ENCODE assay signal across 22 cellular contexts in the genomic region with DNA sequence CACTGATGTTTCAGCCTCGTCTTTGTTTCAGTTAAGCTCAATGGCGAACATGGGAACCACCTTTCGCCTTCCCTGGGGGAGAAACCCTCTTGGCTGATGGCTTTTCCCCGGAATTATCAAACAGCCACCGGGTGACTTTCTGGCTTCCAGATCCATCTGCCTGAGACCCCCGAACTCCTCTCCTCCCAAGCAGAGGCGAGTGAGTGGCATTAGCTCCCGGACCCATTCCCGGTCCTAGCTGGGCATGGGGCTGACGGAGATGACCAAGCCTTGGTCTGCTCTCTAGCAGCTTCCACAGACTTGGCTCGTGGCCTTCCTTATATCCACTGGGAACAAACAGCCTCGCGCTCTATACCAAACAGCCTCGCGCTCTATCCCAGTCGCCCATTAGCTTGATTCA.
A peak's percentile ranks its signal among the peaks of the same experiment; 100 is the strongest.
DNase-seq lines count a peak whose midpoint lies in the region; ATAC-seq, FAIRE-seq and TF ChIP-seq lines count a peak whose summit lies in the region.
"Had no signal": no experiment of that assay in that cellular context is flagged by ENCODE, and none has a peak within 500 bp of the region (broad histone marks: within the 10 kb centered on the region; RNA-seq: fewer than 3 reads in every experiment).

No MANE protein-coding gene starts in this region.

- no peak overlapping the region for H4K91ac ChIP-seq in mesenchymal stem cell (ENCODE audit: low read length)

- H3K4me1 Mint-ChIP-seq in type B pancreatic cell (ENCODE audit: unreplicated experiment) = no peaks in the 10 kb centered on the region

- no peak overlapping the region for H2BK120ac ChIP-seq in mesenchymal stem cell (ENCODE audit: low read depth, low read length)

- no peak overlapping the region for H2BK12ac ChIP-seq in mesenchymal stem cell (ENCODE audit: low read length in 2 of 2)

- H3K79me1 ChIP-seq in mesenchymal stem cell (replicated peaks; ENCODE audit: low read length, poor library complexity, severe bottlenecking) = peaks cover 3% of the 10 kb centered on the region

- H3K4me1 ChIP-seq in colonic mucosa (no peaks in the 10 kb centered on the region), mesenchymal stem cell (ENCODE audit: control insufficient read depth, insufficient read depth, low read depth, low read length) (no peaks in the 10 kb centered on the region), pancreas (no peaks in the 10 kb centered on the region)

- H3K4me3 Mint-ChIP-seq in type B pancreatic cell = no peak overlapping the region
- H3K4me3 Mint-ChIP-seq: HFFc6 had no signal

- H3K36me3 ChIP-seq in colonic mucosa = no peaks in the 10 kb centered on the region
- H3K36me3 ChIP-seq in mesenchymal stem cell (ENCODE audit: control insufficient read depth in 1 of 2, insufficient read depth in 2 of 2, low read depth in 1 of 2, low read length in 2 of 2) = peaks cover 0 to 18% of the 10 kb centered on the region in 2 experiments
- H3K36me3 ChIP-seq in pancreas = no peaks in the 10 kb centered on the region
- H3K36me3 ChIP-seq: MG63 had no signal

- peak overlapping the region; percentile 9 for H2BK5ac ChIP-seq in mesenchymal stem cell (ENCODE audit: low read depth, low read length, poor library complexity, severe bottlenecking)

- no peak overlapping the region for H4K8ac ChIP-seq in mesenchymal stem cell (ENCODE audit: low read length)

- H3K4me2 ChIP-seq in mesenchymal stem cell (ENCODE audit: low read length, poor library complexity, severe bottlenecking) = no peak overlapping the region

- intact Hi-C loops in colonic mucosa (cut with DNase I) = no loop called here
- intact Hi-C loops in pancreas (cut with DNase I) = no loop called here

- H2BK15ac ChIP-seq in mesenchymal stem cell (ENCODE audit: low read depth, poor library complexity, severe bottlenecking) = no peak overlapping the region

- H3K4me3 ChIP-seq in colonic mucosa = no peak overlapping the region
- H3K4me3 ChIP-seq in mesenchymal stem cell (ENCODE audit: insufficient read depth in 1 of 2, low read depth in 1 of 2, low read length in 2 of 2) = no peak overlapping the region
- H3K4me3 ChIP-seq in pancreas = no peak overlapping the region
- H3K4me3 ChIP-seq: K562, MG63 had no signal

- H3K27me3 ChIP-seq in colonic mucosa (no peaks in the 10 kb centered on the region), mesenchymal stem cell (ENCODE audit: control insufficient read depth in 1 of 2, insufficient read depth in 1 of 2, low read length in 2 of 2) (no peaks in the 10 kb centered on the region), pancreas (no peaks in the 10 kb centered on the region)
- H3K27me3 ChIP-seq: MG63 had no signal

- H3K27ac ChIP-seq in colonic mucosa (no peak overlapping the region), mesenchymal stem cell (ENCODE audit: low read length, poor library complexity, severe bottlenecking) (no peak overlapping the region), pancreas (no peak overlapping the region)
- H3K27ac ChIP-seq: C4-2B had no signal

- H3K27ac Mint-ChIP-seq in type B pancreatic cell = no peak overlapping the region
- H3K27ac Mint-ChIP-seq: HFFc6 had no signal

- H3K9ac ChIP-seq in colonic mucosa (ENCODE audit: low read depth in 2 of 2, low read length in 2 of 2) = no peak overlapping the region
- H3K9ac ChIP-seq in mesenchymal stem cell (ENCODE audit: low read length) = no peak overlapping the region

- no peak overlapping the region for H2AFZ ChIP-seq in mesenchymal stem cell (ENCODE audit: low read depth, low read length)

- no peaks in the 10 kb centered on the region for H3K27me3 Mint-ChIP-seq in type B pancreatic cell

- H3K14ac ChIP-seq in mesenchymal stem cell (ENCODE audit: low read length in 2 of 2) = no peak overlapping the region

- no peaks in the 10 kb centered on the region for H3K9me3 ChIP-seq in colonic mucosa
- no peaks in the 10 kb centered on the region for H3K9me3 ChIP-seq in mesenchymal stem cell (ENCODE audit: control insufficient read depth, low read length)
- no peaks in the 10 kb centered on the region for H3K9me3 ChIP-seq in pancreas
- H3K9me3 ChIP-seq: MG63 had no signal

- no peak for TF ChIP-seq CTCF in colonic mucosa (IDR thresholded peaks at IDR 0.05)
- TF ChIP-seq CTCF in type B pancreatic cell (conservative IDR thresholded peaks at IDR 0.05) = no peak
- no peak for TF ChIP-seq CTCF in pancreas (IDR thresholded peaks at IDR 0.05)

- no peak for ATAC-seq in pancreas
- ATAC-seq: K562 had no signal

- DNase-seq in activated CD8-positive, alpha-beta memory T cell treated with anti-CD3 and anti-CD28 coated beads, Interleukin-2, amount 50 U/mL, for 48 hours = peak; percentile 12
- DNase-seq in activated CD8-positive, alpha-beta memory T cell treated with anti-CD3 and anti-CD28 coated beads, Interleukin-2, amount 50 U/mL, for 4 hours = no peak
- peak; percentile 10 for DNase-seq in colonic mucosa
- no peak for DNase-seq in mesenchymal stem cell
- peak; percentile 43 for DNase-seq in type B pancreatic cell (ENCODE audit: extremely low spot score, unreplicated experiment)
- no peak for DNase-seq in effector CD4-positive, alpha-beta T cell
- DNase-seq in NK-92 treated with Interleukin-12 subunit alpha and Interleukin-12 subunit beta, amount 100 ng/mL, for 24 hours (lab: John Stamatoyannopoulos, UW) = no peak
- DNase-seq in pancreas = no peak
- DNase-seq: Calu3; CD8-positive, alpha-beta memory T cell; EL; GF-D8; HFFc6; MG63; NCI-H1417 treated with DMSO at 0.1 percent for 48 hours; NCI-H187; NCI-H446; NCI-H526 treated with DMSO at 0.1 percent for 48 hours; SHP77 had no signal

- no peak overlapping the region for H3K23ac ChIP-seq in mesenchymal stem cell (ENCODE audit: low read length in 2 of 2)

- H3K36me3 Mint-ChIP-seq in type B pancreatic cell = peaks cover 13% of the 10 kb centered on the region

- no peak for FAIRE-seq in pancreas (lab: Jason Lieb, UNC)
- FAIRE-seq: H54, K562 had no signal

- no peak overlapping the region for H2AK5ac ChIP-seq in mesenchymal stem cell (ENCODE audit: low read length, severe bottlenecking)

- WGBS in mesenchymal stem cell = over 99% methylated on average over 16 of the region's 16 CpGs
- WGBS in pancreas, 2 donors = 95 to 96% methylated on average over 16 of the region's 16 CpGs

- no peak overlapping the region for H3K18ac ChIP-seq in mesenchymal stem cell (ENCODE audit: low read depth in 1 of 2, low read length in 2 of 2)

- no peaks in the 10 kb centered on the region for H3K9me3 Mint-ChIP-seq in type B pancreatic cell
- H3K9me3 Mint-ChIP-seq: CD8-positive, alpha-beta memory T cell; HFFc6 had no signal

- no peak overlapping the region for H3K4ac ChIP-seq in mesenchymal stem cell (ENCODE audit: low read depth in 1 of 2, low read length in 2 of 2)

Comparison
In these comparisons a context has a peak if more than half of its experiments do, and no peak if none do; other contexts are left out.
1. DNase-seq: peak in activated CD8-positive, alpha-beta memory T cell treated with anti-CD3 and anti-CD28 coated beads, Interleukin-2, amount 50 U/mL, for 48 hours (single experiment), colonic mucosa (single experiment) and type B pancreatic cell (single experiment); none in activated CD8-positive, alpha-beta memory T cell treated with anti-CD3 and anti-CD28 coated beads, Interleukin-2, amount 50 U/mL, for 4 hours (single experiment), mesenchymal stem cell (single experiment), effector CD4-positive, alpha-beta T cell (single experiment), NK-92 treated with Interleukin-12 subunit alpha and Interleukin-12 subunit beta, amount 100 ng/mL, for 24 hours (single experiment) and pancreas (0 of 6).